21 cellular contexts compared by ENCODE assay signal in the genomic region with DNA sequence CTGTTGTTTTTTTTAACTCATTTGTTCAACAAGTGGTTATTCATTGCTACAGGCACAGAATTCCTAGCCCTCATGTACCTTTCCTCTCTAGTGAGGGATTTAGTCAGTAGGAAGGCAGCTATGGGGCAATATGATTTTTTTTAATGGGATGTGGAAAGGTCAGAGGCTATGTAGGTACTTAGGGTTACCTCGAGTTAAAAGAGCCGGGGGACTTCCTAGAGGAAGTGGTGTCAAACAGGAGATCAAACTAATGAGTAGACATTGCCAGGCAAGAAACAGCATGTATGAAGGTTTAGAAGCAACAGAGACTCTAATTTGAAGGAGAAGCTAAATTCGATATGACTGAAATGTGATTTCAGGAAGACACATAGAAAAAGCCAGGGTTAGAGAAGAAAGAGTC. TPM values are rescaled to one million over a fixed set of nuclear protein-coding genes. Genes with fewer than 3 reads are reported as not detected.
A peak's percentile ranks its signal among the peaks of the same experiment; 100 is the strongest.
DNase-seq lines count a peak whose midpoint lies in the region; ATAC-seq, FAIRE-seq and TF ChIP-seq lines count a peak whose summit lies in the region.
"Had no signal": no experiment of that assay in that cellular context is flagged by ENCODE, and none has a peak within 500 bp of the region (broad histone marks: within the 10 kb centered on the region; RNA-seq: fewer than 3 reads in every experiment).

No MANE protein-coding gene starts in this region.

- POLR2A ChIA-PET in T-cell (lab: Charles Lee): interaction anchor here in 1 of 2 donors (0.6 kb wide), 1 partner anchor 12 kb away, joined by 3 read pairs; no protein-coding TSS in a partner anchor

- CTCF ChIA-PET in Calu3 (lab: Charles Lee) (no interaction called here), T-cell (lab: Charles Lee) (interaction anchor here in 1 of 2 donors (0.6 to 0.8 kb wide), 2 partner anchors 8 to 43 kb away, joined by 3 read pairs; no protein-coding TSS in a partner anchor)

- H3K4me1 ChIP-seq in astrocyte (ENCODE audit: insufficient read depth, low read length): peaks cover 38% of the 10 kb centered on the region
- H3K4me1 ChIP-seq: BE2C had no signal

- H3K27ac ChIP-seq in astrocyte (ENCODE audit: low read depth, low read length): no peak overlapping the region
- H3K27ac ChIP-seq: 22Rv1 had no signal

- peak overlapping the region; percentile 4 for H3K4me3 Mint-ChIP-seq in activated CD4-positive, alpha-beta T cell treated with anti-CD3 and anti-CD28 coated beads, Interleukin-2, amount 10 ng/mL, durations not matched to agents 24 days and 14 days
- H3K4me3 Mint-ChIP-seq in Calu3 (ENCODE audit: low read depth, unreplicated experiment): no peak overlapping the region
- peak overlapping the region in 1 of 3 donors; percentile 2 for H3K4me3 Mint-ChIP-seq in T-cell
- no peak overlapping the region for H3K4me3 Mint-ChIP-seq in astrocyte (ENCODE audit: unreplicated experiment)
- H3K4me3 Mint-ChIP-seq: CD8-positive, alpha-beta T cell had no signal

- no peak overlapping the region for H3K4me2 ChIP-seq in astrocyte (ENCODE audit: low read length)

- H2AFZ ChIP-seq in astrocyte (ENCODE audit: low read depth, low read length): no peak overlapping the region

- FAIRE-seq in astrocyte (lab: Jason Lieb, UNC): peak; percentile 56
- FAIRE-seq: D721Med, G401.6 had no signal

- intact Hi-C loops in activated CD4-positive, alpha-beta T cell treated with anti-CD3 and anti-CD28 coated beads, Interleukin-2, amount 10 ng/mL, durations not matched to agents 24 days and 14 days (cut with micrococcal nuclease): no loop called here
- intact Hi-C loops in Calu3 (cut with micrococcal nuclease; ENCODE audit: unreplicated experiment): loop anchor here (5.0 kb wide), 1 partner anchor 53 kb away; a partner anchor contains a TSS

- H4K20me1 ChIP-seq in astrocyte (ENCODE audit: insufficient read depth, low read length): no peaks in the 10 kb centered on the region

- no peak overlapping the region for H3K4me3 ChIP-seq in astrocyte (ENCODE audit: insufficient read depth, low read depth, low read length)
- H3K4me3 ChIP-seq: HAP-1 had no signal

- no TSS peak for BruUV-seq in Calu3 (replicated peaks; lab: Mats Ljungman, UMichigan)

- H3K27me3 ChIP-seq in astrocyte (ENCODE audit: insufficient read depth, low read length): no peaks in the 10 kb centered on the region

- no peaks in the 10 kb centered on the region for H3K9me3 ChIP-seq in astrocyte (ENCODE audit: insufficient read depth, low read depth, low read length)
- H3K9me3 ChIP-seq: BE2C, HAP-1 had no signal

- H3K9me3 Mint-ChIP-seq in activated CD4-positive, alpha-beta T cell treated with anti-CD3 and anti-CD28 coated beads, Interleukin-2, amount 10 ng/mL, durations not matched to agents 24 days and 14 days: peaks cover 5% of the 10 kb centered on the region
- H3K9me3 Mint-ChIP-seq in Calu3 (ENCODE audit: low read depth, unreplicated experiment): no peaks in the 10 kb centered on the region
- H3K9me3 Mint-ChIP-seq in T-cell: no peaks in the 10 kb centered on the region
- H3K9me3 Mint-ChIP-seq in astrocyte (ENCODE audit: unreplicated experiment): no peaks in the 10 kb centered on the region
- H3K9me3 Mint-ChIP-seq: CD8-positive, alpha-beta T cell had no signal

- no peaks in the 10 kb centered on the region for H3K36me3 ChIP-seq in astrocyte (ENCODE audit: insufficient read depth, low read length)
- H3K36me3 ChIP-seq: BE2C, HAP-1 had no signal

- peaks cover 3% of the 10 kb centered on the region for H3K79me2 ChIP-seq in astrocyte (ENCODE audit: insufficient read depth, low read length)

- H3K36me3 Mint-ChIP-seq in activated CD4-positive, alpha-beta T cell treated with anti-CD3 and anti-CD28 coated beads, Interleukin-2, amount 10 ng/mL, durations not matched to agents 24 days and 14 days (ENCODE audit: low read depth): peaks cover 28% of the 10 kb centered on the region
- H3K36me3 Mint-ChIP-seq in Calu3 (ENCODE audit: insufficient read depth, unreplicated experiment): peaks cover 38% of the 10 kb centered on the region
- no peaks in the 10 kb centered on the region for H3K36me3 Mint-ChIP-seq in T-cell
- H3K36me3 Mint-ChIP-seq in astrocyte (ENCODE audit: low read depth, unreplicated experiment): no peaks in the 10 kb centered on the region
- H3K36me3 Mint-ChIP-seq: CD8-positive, alpha-beta T cell had no signal

- ATAC-seq in T-cell (replicated peaks in 1 of 4): peak in 3 of 4 experiments; percentile 27 to 46 (median 37)
- no peak for ATAC-seq in HG02798 (IDR thresholded peaks at IDR 0.05; ENCODE audit: poor library complexity, unreplicated experiment)
- ATAC-seq: CD8-positive, alpha-beta T cell had no signal

- H3K27me3 Mint-ChIP-seq in activated CD4-positive, alpha-beta T cell treated with anti-CD3 and anti-CD28 coated beads, Interleukin-2, amount 10 ng/mL, durations not matched to agents 24 days and 14 days: no peaks in the 10 kb centered on the region
- no peaks in the 10 kb centered on the region for H3K27me3 Mint-ChIP-seq in Calu3 (ENCODE audit: unreplicated experiment)
- no peaks in the 10 kb centered on the region for H3K27me3 Mint-ChIP-seq in T-cell
- no peaks in the 10 kb centered on the region for H3K27me3 Mint-ChIP-seq in astrocyte (ENCODE audit: low read depth, unreplicated experiment)

- peaks cover 68% of the 10 kb centered on the region for H3K4me1 Mint-ChIP-seq in activated CD4-positive, alpha-beta T cell treated with anti-CD3 and anti-CD28 coated beads, Interleukin-2, amount 10 ng/mL, durations not matched to agents 24 days and 14 days
- H3K4me1 Mint-ChIP-seq in Calu3 (ENCODE audit: low read depth, unreplicated experiment) (peaks cover 68% of the 10 kb centered on the region), T-cell (peaks cover 21 to 25% (median 22%) of the 10 kb centered on the region in 3 donors), astrocyte (ENCODE audit: low read depth, unreplicated experiment) (peaks cover 28% of the 10 kb centered on the region)

- no peak for DNase-seq in activated CD4-positive, alpha-beta T cell treated with anti-CD3 and anti-CD28 coated beads, Interleukin-2, amount 10 ng/mL, durations not matched to agents 24 days and 14 days
- DNase-seq in activated CD4-positive, alpha-beta T cell treated with anti-CD3 and anti-CD28 coated beads, Interleukin-2, amount 50 U/mL, for 4 hours: no peak
- DNase-seq in Calu3: no peak
- no peak for DNase-seq in T-cell
- no peak for DNase-seq in astrocyte (ENCODE audit: low read depth)
- no peak for DNase-seq in NCI-H146 (lab: John Stamatoyannopoulos, UW)
- no peak for DNase-seq in OCI-M1 (lab: John Stamatoyannopoulos, UW)
- DNase-seq: BE2C; CD8-positive, alpha-beta T cell; DMS79 treated with DMSO at 0.1 percent for 48 hours; KBM-7; NCI-H1436; NCI-H2029 treated with DMSO at 0.1 percent for 48 hours; NCI-H2171 treated with DMSO at 0.1 percent for 48 hours; NCI-H446 treated with DMSO at 0.1 percent for 48 hours; NK-92 treated with Interleukin-12 subunit alpha and Interleukin-12 subunit beta, amount 100 ng/mL, for 24 hours had no signal

- peak overlapping the region; percentile 23 for H3K27ac Mint-ChIP-seq in activated CD4-positive, alpha-beta T cell treated with anti-CD3 and anti-CD28 coated beads, Interleukin-2, amount 10 ng/mL, durations not matched to agents 24 days and 14 days
- peak overlapping the region; percentile 86 for H3K27ac Mint-ChIP-seq in Calu3 (ENCODE audit: unreplicated experiment)
- H3K27ac Mint-ChIP-seq in T-cell: peak overlapping the region in 1 of 2 donors; percentile 0
- H3K27ac Mint-ChIP-seq in astrocyte (ENCODE audit: unreplicated experiment): no peak overlapping the region
- H3K27ac Mint-ChIP-seq: CD8-positive, alpha-beta T cell had no signal

- no peak overlapping the region for H3K9ac ChIP-seq in astrocyte (ENCODE audit: low read length)

- TF ChIP-seq CTCF in Calu3 (IDR thresholded peaks at IDR 0.05; ENCODE audit: unreplicated experiment) (no peak), astrocyte (IDR thresholded peaks at IDR 0.05; ENCODE audit: insufficient read depth, low read depth, low read length) (no peak)

RNA-seq across cellular contexts. Expression of a gene that starts 50.7 kb away (rescaled TPM):
- total RNA-seq in activated CD4-positive, alpha-beta T cell treated with anti-CD3 and anti-CD28 coated beads, Interleukin-2, amount 10 ng/mL, durations not matched to agents 24 days and 14 days: 3.5 and 3.9 TPM in 2 replicates
- 91.9 and 101 TPM in 2 replicates for total RNA-seq in Calu3 (2022)
- 1 to 10 TPM in 1 of 5 donors, under 1 TPM in 4; 0.16 to 1.5 (median 0.51) TPM for total RNA-seq in T-cell
- total RNA-seq in astrocyte: 20.1 and 35.9 TPM in 2 replicates
- total RNA-seq: CD8-positive, alpha-beta T cell had no signal
